Comparison of ENCODE assay signal across 8 cellular contexts in the genomic region with DNA sequence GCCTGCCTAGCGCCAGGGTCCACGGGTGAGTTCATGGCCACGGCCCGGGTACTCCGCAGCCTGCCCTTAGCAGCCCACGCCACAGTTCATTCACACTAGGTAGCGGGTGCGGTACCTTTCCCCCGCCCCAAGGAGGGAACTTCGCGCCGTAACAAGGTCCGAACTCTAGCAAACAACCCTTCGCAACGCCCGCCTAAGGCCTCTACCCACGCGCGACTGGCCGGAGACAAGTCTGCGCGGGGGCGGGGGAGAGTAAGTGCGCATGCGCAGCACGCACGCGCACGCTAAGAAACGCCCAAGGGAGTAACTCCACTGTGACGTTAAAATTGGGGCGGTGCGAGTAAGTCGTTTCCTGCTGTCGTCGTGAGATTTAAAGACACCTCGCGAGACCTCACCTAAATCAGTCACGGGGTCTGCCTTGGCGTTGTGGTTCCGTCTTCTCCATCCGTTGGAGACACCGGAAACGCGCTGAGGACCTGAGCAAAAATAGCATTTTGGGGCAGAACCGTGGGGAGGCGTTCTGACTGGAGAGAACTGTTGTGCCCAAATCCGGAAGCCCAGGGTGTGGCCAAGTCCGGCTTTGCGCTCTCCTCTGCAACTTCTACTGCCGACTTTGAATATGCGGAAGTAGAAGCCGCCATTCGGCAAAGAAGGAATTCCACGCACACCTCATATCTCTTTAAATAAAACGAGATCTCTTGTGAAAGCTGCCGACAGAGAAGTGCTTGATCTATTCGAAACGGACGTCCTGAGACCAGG. TPM values are rescaled to one million over a fixed set of nuclear protein-coding genes. Genes with fewer than 3 reads are reported as not detected.
DNase-seq lines count a peak whose midpoint lies in the region; ATAC-seq and TF ChIP-seq lines count a peak whose summit lies in the region.

A gene with protein sequence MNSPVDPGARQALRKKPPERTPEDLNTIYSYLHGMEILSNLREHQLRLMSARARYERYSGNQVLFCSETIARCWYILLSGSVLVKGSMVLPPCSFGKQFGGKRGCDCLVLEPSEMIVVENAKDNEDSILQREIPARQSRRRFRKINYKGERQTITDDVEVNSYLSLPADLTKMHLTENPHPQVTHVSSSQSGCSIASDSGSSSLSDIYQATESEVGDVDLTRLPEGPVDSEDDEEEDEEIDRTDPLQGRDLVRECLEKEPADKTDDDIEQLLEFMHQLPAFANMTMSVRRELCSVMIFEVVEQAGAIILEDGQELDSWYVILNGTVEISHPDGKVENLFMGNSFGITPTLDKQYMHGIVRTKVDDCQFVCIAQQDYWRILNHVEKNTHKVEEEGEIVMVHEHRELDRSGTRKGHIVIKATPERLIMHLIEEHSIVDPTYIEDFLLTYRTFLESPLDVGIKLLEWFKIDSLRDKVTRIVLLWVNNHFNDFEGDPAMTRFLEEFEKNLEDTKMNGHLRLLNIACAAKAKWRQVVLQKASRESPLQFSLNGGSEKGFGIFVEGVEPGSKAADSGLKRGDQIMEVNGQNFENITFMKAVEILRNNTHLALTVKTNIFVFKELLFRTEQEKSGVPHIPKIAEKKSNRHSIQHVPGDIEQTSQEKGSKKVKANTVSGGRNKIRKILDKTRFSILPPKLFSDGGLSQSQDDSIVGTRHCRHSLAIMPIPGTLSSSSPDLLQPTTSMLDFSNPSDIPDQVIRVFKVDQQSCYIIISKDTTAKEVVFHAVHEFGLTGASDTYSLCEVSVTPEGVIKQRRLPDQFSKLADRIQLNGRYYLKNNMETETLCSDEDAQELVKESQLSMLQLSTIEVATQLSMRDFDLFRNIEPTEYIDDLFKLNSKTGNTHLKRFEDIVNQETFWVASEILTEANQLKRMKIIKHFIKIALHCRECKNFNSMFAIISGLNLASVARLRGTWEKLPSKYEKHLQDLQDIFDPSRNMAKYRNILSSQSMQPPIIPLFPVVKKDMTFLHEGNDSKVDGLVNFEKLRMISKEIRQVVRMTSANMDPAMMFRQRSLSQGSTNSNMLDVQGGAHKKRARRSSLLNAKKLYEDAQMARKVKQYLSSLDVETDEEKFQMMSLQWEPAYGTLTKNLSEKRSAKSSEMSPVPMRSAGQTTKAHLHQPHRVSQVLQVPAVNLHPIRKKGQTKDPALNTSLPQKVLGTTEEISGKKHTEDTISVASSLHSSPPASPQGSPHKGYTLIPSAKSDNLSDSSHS (N-terminal part only) (minus strand): TSS at position 234 of the 759 bp plus-strand sequence. CDS start 199 bp downstream, at position 35.

- TF ChIP-seq EP300 in ovary (IDR thresholded peaks at IDR 0.05): no peak

- DNase-seq in GM12865 (ENCODE audit: low read depth): peak; percentile 100
- DNase-seq in NCI-H1417 (lab: John Stamatoyannopoulos, UW): peak; percentile 93 to 99 (median 98)
- DNase-seq in SW 1271 (lab: John Stamatoyannopoulos, UW): peak; percentile 100
- DNase-seq in activated naive CD8-positive, alpha-beta T cell treated with anti-CD3 and anti-CD28 coated beads, Interleukin-2, amount 50 U/mL, for 16 hours (ENCODE audit: low read depth, low spot score): peak; percentile 94
- peak; percentile 98 for DNase-seq in Right ventricle myocardium inferior (ENCODE audit: missing footprints)
- DNase-seq in ovary: peak; percentile 97 to 99 (median 98)
- peak; percentile 99 for DNase-seq in thyroid gland

- intact Hi-C loops in Right ventricle myocardium inferior (cut with DNase I): loop anchor here (2.0 kb wide), 1 partner anchor 162 kb away; the partner anchor contains the start of gene FNIP1
- intact Hi-C loops in ovary (cut with DNase I): loop anchor here in 1 of 4 donors (2.0 to 10.0 kb wide), 2 partner anchors 162 to 860 kb away; partner anchors contain the start of genes FNIP1 and IRF1
- intact Hi-C loops in thyroid gland (cut with DNase I): loop anchor here (10.0 kb wide), 1 partner anchor 160 kb away; the partner anchor contains the start of gene FNIP1

- TF ChIP-seq POLR2A in ovary (IDR thresholded peaks at IDR 0.05) (peak; percentile 61), thyroid gland (IDR thresholded peaks at IDR 0.05) (peak; percentile 37 to 91)

- H3K27me3 ChIP-seq in ovary (no peaks in the 10 kb centered on the region), thyroid gland (no peaks in the 10 kb centered on the region)

- H3K4me1 ChIP-seq in ovary (ENCODE audit: insufficient read depth): peaks cover 2% of the 10 kb centered on the region
- H3K4me1 ChIP-seq in thyroid gland: peaks cover 9 to 26% of the 10 kb centered on the region in 2 donors

- peak; percentile 0 for TF ChIP-seq CTCF in GM12865 (IDR thresholded peaks at IDR 0.05; ENCODE audit: insufficient read depth, low read depth, low read length, missing control alignments)
- no peak for TF ChIP-seq CTCF in ovary (IDR thresholded peaks at IDR 0.05)
- TF ChIP-seq CTCF in thyroid gland (IDR thresholded peaks at IDR 0.05): peak in 2 of 6 experiments; percentile 15 to 20

- H3K9me3 ChIP-seq in ovary (no peaks in the 10 kb centered on the region), thyroid gland (no peaks in the 10 kb centered on the region)

- H3K4me3 ChIP-seq in GM12865 (ENCODE audit: low read depth, low read length) (peak within 1 kb of the TSS; percentile 81), ovary (peak within 1 kb of the TSS; percentile 88), thyroid gland (replicated peaks in 1 of 3) (peak within 1 kb of the TSS; percentile 44 to 85 (median 51))

- 0 to 1% (median 0%) methylated on average over 44 to 60 of the region's 60 CpGs for WGBS in ovary, 3 donors
- WGBS in thyroid gland, 2 donors: 0 to 1% methylated on average over 47 to 49 of the region's 60 CpGs

- peak within 1 kb of the TSS; percentile 81 to 95 for H3K27ac ChIP-seq in ovary
- peak within 1 kb of the TSS; percentile 96 to 99 (median 98) for H3K27ac ChIP-seq in thyroid gland

- H3K36me3 ChIP-seq in ovary (no peaks in the 10 kb centered on the region), thyroid gland (no peaks in the 10 kb centered on the region)

- ATAC-seq in HG02759 (IDR thresholded peaks at IDR 0.05; ENCODE audit: unreplicated experiment) (peak; percentile 88), Right ventricle myocardium inferior (peak; percentile 97)

RNA-seq across cellular contexts. Expression of the gene that starts here (rescaled TPM):
- total RNA-seq in Right ventricle myocardium inferior (8.5 TPM), ovary (10 to 100 TPM; 15.6 to 25.8 (median 19.2) TPM), thyroid gland (10 to 100 TPM; 20.2 to 36.4 (median 25.2) TPM)
- polyA plus RNA-seq in ovary: 1 to 10 TPM; 4.2 to 6.1 TPM

Comparison
In these comparisons a context has a peak if more than half of its experiments do, and no peak if none do; other contexts are left out.
1. Peak in every context shown above with its lines: DNase-seq, ATAC-seq, H3K4me3 ChIP-seq and H3K27ac ChIP-seq.